2 cellular contexts compared by ENCODE assay signal in the genomic region with DNA sequence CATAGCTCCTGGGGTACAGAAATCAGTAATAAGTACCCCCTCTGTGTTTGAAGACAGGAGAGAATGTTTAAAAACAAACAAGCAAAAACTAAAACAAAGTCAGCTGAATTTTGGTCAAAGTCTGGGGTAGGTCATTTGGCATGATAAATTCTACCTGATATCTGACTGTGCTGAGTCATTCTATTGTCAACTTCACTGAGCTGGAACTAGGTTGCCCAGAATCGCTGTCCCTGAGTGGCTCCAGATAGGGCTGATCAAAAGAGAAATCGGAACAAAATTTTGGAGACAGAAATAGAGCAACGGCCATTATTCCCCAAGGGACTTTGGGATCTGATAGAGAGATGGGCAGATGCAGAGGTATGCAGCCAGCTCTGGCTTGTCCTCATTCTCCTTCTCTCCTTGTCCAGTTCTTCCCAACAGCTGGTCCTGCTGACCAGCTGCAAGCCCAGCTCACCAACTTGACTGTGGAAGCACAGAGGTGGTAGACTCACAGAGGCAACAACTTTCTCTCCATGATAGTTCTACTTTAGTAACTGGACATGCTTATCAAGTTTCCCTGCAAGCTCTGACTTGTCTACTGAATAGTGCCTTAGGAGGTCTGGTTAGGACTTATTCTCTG.
TF ChIP-seq lines count a peak whose summit lies in the region.

No MANE protein-coding gene starts in this region.

TF ChIP-seq in HepG2, 621 proteins besides CTCF, POLR2A, EP300 and RAD21 (continued from another document):
- TF ChIP-seq MYPOP (CRISPR knock-in tag; IDR thresholded peaks at IDR 0.05) (no peak), ZNF550 (CRISPR knock-in tag; IDR thresholded peaks at IDR 0.05; ENCODE audit: borderline replicate concordance) (no peak), HIC2 (CRISPR knock-in tag; IDR thresholded peaks at IDR 0.05; ENCODE audit: low read depth) (no peak), HNRNPUL1 (IDR thresholded peaks at IDR 0.05; ENCODE audit: low read depth, low read length) (no peak), ZNF615 (CRISPR knock-in tag; IDR thresholded peaks at IDR 0.05; ENCODE audit: borderline replicate concordance) (no peak), NFE2 (CRISPR knock-in tag; IDR thresholded peaks at IDR 0.05) (0 out of 2 replicates have a peak, but pooled peaks have one; percentile 16)

TF ChIP-seq in HEK293T, 16 proteins besides CTCF, POLR2A, EP300 and RAD21 (continued from another document):
- no peak for TF ChIP-seq PKNOX1 (IDR thresholded peaks at IDR 0.05)
- no peak for TF ChIP-seq TARDBP (IDR thresholded peaks at IDR 0.05)
- no peak for TF ChIP-seq NFRKB (IDR thresholded peaks at IDR 0.05)
- no peak for TF ChIP-seq FOXM1 (IDR thresholded peaks at IDR 0.05; ENCODE audit: borderline replicate concordance)
- TF ChIP-seq CTBP1 (IDR thresholded peaks at IDR 0.05; ENCODE audit: borderline replicate concordance): no peak
- TF ChIP-seq ARNT (IDR thresholded peaks at IDR 0.05): no peak
- TF ChIP-seq BHLHE40 (IDR thresholded peaks at IDR 0.05; ENCODE audit: borderline replicate concordance): no peak
- TF ChIP-seq FOXK2 (IDR thresholded peaks at IDR 0.05): no peak
- TF ChIP-seq L3MBTL2 (conservative IDR thresholded peaks at IDR 0.05): no peak
- no peak for TF ChIP-seq ELF4 (IDR thresholded peaks at IDR 0.05)
